8 cellular contexts compared by ENCODE assay signal in genomic region chr6:160992323-160993314, GRCh38. TPM values are rescaled to one million over a fixed set of nuclear protein-coding genes. Genes with fewer than 3 reads are reported as not detected.
DNase-seq lines count a peak whose midpoint lies in the region; ATAC-seq and TF ChIP-seq lines count a peak whose summit lies in the region.

No MANE protein-coding gene starts in this region.

- peak overlapping the region; percentile 53 for H3K4ac ChIP-seq in trophoblast cell (ENCODE audit: low read depth, low read length)

- DNase-seq in ELF-1 (ENCODE audit: low read depth, low spot score) (peak; percentile 75), OCI-M1 (lab: John Stamatoyannopoulos, UW) (peak; percentile 86), heart right ventricle (peak in 1 of 2 donors; percentile 59), trophoblast cell (peak; percentile 42 to 68), OCI-M2 (lab: John Stamatoyannopoulos, UW; ENCODE audit: unreplicated experiment) (no peak)
- DNase-seq in activated naive CD8-positive, alpha-beta T cell treated with anti-CD3 and anti-CD28 coated beads, Interleukin-2, amount 50 U/mL, for 24 hours: peak; percentile 28

- no peak overlapping the region for H2BK12ac ChIP-seq in trophoblast cell (ENCODE audit: low read length)

- peaks cover 9% of the 10 kb centered on the region for H3K79me2 ChIP-seq in trophoblast cell (ENCODE audit: control insufficient read depth, insufficient read depth, low read length, poor library complexity)

- no peak overlapping the region for H4K12ac ChIP-seq in trophoblast cell (ENCODE audit: low read depth, low read length)

- H3K9me3 Mint-ChIP-seq in activated naive CD8-positive, alpha-beta T cell treated with anti-CD3 and anti-CD28 coated beads, Interleukin-2, amount 50 U/mL, for 24 hours: no peaks in the 10 kb centered on the region

- H3K18ac ChIP-seq in trophoblast cell (ENCODE audit: low read length): peak overlapping the region; percentile 87

- H3K9ac ChIP-seq in HUES64 (ENCODE audit: low read depth, low read length) (peak overlapping the region; percentile 84), trophoblast cell (ENCODE audit: low read length) (peak overlapping the region; percentile 69)

- peak overlapping the region; percentile 82 for H4K8ac ChIP-seq in trophoblast cell (ENCODE audit: low read depth, low read length)

- peaks cover 4% of the 10 kb centered on the region; the same call in 1 of the 2 replicates for H3K36me3 ChIP-seq in HUES64 (ENCODE audit: insufficient read depth, low read length)
- no peaks in the 10 kb centered on the region for H3K36me3 ChIP-seq in heart right ventricle
- no peaks in the 10 kb centered on the region for H3K36me3 ChIP-seq in trophoblast cell (ENCODE audit: control insufficient read depth in 1 of 2, insufficient read depth in 2 of 2, low read length in 2 of 2)

- peak overlapping the region; percentile 96 for H3K4me3 Mint-ChIP-seq in activated naive CD8-positive, alpha-beta T cell treated with anti-CD3 and anti-CD28 coated beads, Interleukin-2, amount 50 U/mL, for 24 hours

- H4K91ac ChIP-seq in trophoblast cell (ENCODE audit: low read depth, low read length): peak overlapping the region; percentile 77

- no peak overlapping the region for H2BK120ac ChIP-seq in trophoblast cell (ENCODE audit: insufficient read depth, low read length, poor library complexity)

- peak overlapping the region; percentile 86 for H3K4me3 ChIP-seq in HUES64 (ENCODE audit: low read length)
- H3K4me3 ChIP-seq in heart right ventricle: peak overlapping the region; percentile 67 to 100 (median 97)
- H3K4me3 ChIP-seq in trophoblast cell (ENCODE audit: low read depth, low read length): peak overlapping the region; percentile 89

- peak overlapping the region; percentile 77 for H3K14ac ChIP-seq in trophoblast cell (ENCODE audit: low read length)

- peak overlapping the region; percentile 93 for H3K4me2 ChIP-seq in trophoblast cell (ENCODE audit: low read length)

- H3K27me3 ChIP-seq in HUES64 (ENCODE audit: insufficient read depth, low read length) (peaks cover 6% of the 10 kb centered on the region), heart right ventricle (no peaks in the 10 kb centered on the region), trophoblast cell (ENCODE audit: insufficient read depth, low read length) (no peaks in the 10 kb centered on the region)

- no peak overlapping the region for H3K23ac ChIP-seq in trophoblast cell (ENCODE audit: low read length)

- no peaks in the 10 kb centered on the region for H3K27me3 Mint-ChIP-seq in activated naive CD8-positive, alpha-beta T cell treated with anti-CD3 and anti-CD28 coated beads, Interleukin-2, amount 50 U/mL, for 24 hours

- no peak overlapping the region for H2BK5ac ChIP-seq in trophoblast cell (ENCODE audit: low read depth, low read length, poor library complexity)

- under 1% methylated on average over 19 of the region's 19 CpGs for WGBS in HUES64
- 0% methylated on average over 19 of the region's 19 CpGs for WGBS in heart right ventricle, 2 donors
- no CpG with 5 or more reads among the region's 19 CpGs for WGBS in trophoblast cell (ENCODE audit: extremely low coverage, insufficient coverage, insufficient read length)

- ATAC-seq in GM21423 (IDR thresholded peaks at IDR 0.05; ENCODE audit: unreplicated experiment): peak; percentile 30
- ATAC-seq in activated naive CD8-positive, alpha-beta T cell treated with anti-CD3 and anti-CD28 coated beads, Interleukin-2, amount 50 U/mL, for 24 hours: peak; percentile 68
- peak in 5 of 8 donors; percentile 44 to 77 (median 75) for ATAC-seq in heart right ventricle

- no peak overlapping the region for H2AK5ac ChIP-seq in trophoblast cell (ENCODE audit: low read length)

- no peaks in the 10 kb centered on the region for H3K9me3 ChIP-seq in HUES64 (ENCODE audit: insufficient read depth, low read depth, low read length)
- H3K9me3 ChIP-seq in heart right ventricle: no peaks in the 10 kb centered on the region
- no peaks in the 10 kb centered on the region for H3K9me3 ChIP-seq in trophoblast cell (ENCODE audit: insufficient read depth, low read depth, low read length)

- peaks cover 13% of the 10 kb centered on the region for H3K79me1 ChIP-seq in trophoblast cell (ENCODE audit: low read length)

- H3K4me1 Mint-ChIP-seq in activated naive CD8-positive, alpha-beta T cell treated with anti-CD3 and anti-CD28 coated beads, Interleukin-2, amount 50 U/mL, for 24 hours: peaks cover 40% of the 10 kb centered on the region

- H3K27ac ChIP-seq in HUES64 (ENCODE audit: low read depth, low read length) (peak overlapping the region; percentile 94), heart right ventricle (peak overlapping the region; percentile 81 to 99 (median 97)), trophoblast cell (ENCODE audit: low read depth, low read length) (peak overlapping the region; percentile 84)

- H3K4me1 ChIP-seq in HUES64 (ENCODE audit: insufficient read depth, low read length): peaks cover 10% of the 10 kb centered on the region; the same call in 1 of the 2 replicates
- H3K4me1 ChIP-seq in heart right ventricle: peaks cover 0 to 50% (median 31%) of the 10 kb centered on the region in 9 donors
- no peaks in the 10 kb centered on the region for H3K4me1 ChIP-seq in trophoblast cell (ENCODE audit: control insufficient read depth in 1 of 2, insufficient read depth in 2 of 2, low read length in 2 of 2)

- peaks cover 7% of the 10 kb centered on the region for H3K36me3 Mint-ChIP-seq in activated naive CD8-positive, alpha-beta T cell treated with anti-CD3 and anti-CD28 coated beads, Interleukin-2, amount 50 U/mL, for 24 hours (ENCODE audit: low read depth)

- H3K27ac Mint-ChIP-seq in activated naive CD8-positive, alpha-beta T cell treated with anti-CD3 and anti-CD28 coated beads, Interleukin-2, amount 50 U/mL, for 24 hours: peak overlapping the region; percentile 92

- peak overlapping the region; percentile 41 for H2AFZ ChIP-seq in trophoblast cell (ENCODE audit: insufficient read depth, low read length, poor library complexity)

- intact Hi-C loops in heart right ventricle (cut with DNase I): loop anchor here in 6 of 10 donors (1.0 to 10.0 kb wide), 5 partner anchors 60 to 380 kb away; partner anchors contain the start of gene AGPAT4 (in 1 of the 6)

- TF ChIP-seq CTCF in heart right ventricle (IDR thresholded peaks at IDR 0.05): peak in 8 of 9 donors; percentile 29 to 77 (median 64)

RNA-seq across cellular contexts. Expression of gene MAP3K4, which starts 1.1 kb away (rescaled TPM):
- 26.2 TPM for polyA plus RNA-seq in HUES64 (2013, experiment 1 of 2)
- polyA plus RNA-seq in HUES64 (2013, experiment 2 of 2): 24.5 TPM
- total RNA-seq in heart right ventricle: 10 to 100 TPM; 25.2 to 50.2 (median 32.5) TPM
- polyA plus RNA-seq in heart right ventricle: 10 to 100 TPM; 10.5 to 13.5 TPM
- 27.6 and 29.3 TPM in 2 replicates for polyA plus RNA-seq in trophoblast cell (2013)
